ENCODE assay signal across 15 cellular contexts in genomic region chr6:30443657-30444450, GRCh38. TPM values are rescaled to one million over a fixed set of nuclear protein-coding genes. Genes with fewer than 3 reads are reported as not detected.
DNase-seq lines count a peak whose midpoint lies in the region; ATAC-seq and TF ChIP-seq lines count a peak whose summit lies in the region.
"Had no signal": no experiment of that assay in that cellular context is flagged by ENCODE, and none has a peak within 500 bp of the region (broad histone marks: within the 10 kb centered on the region; RNA-seq: fewer than 3 reads in every experiment).

No MANE protein-coding gene starts in this region.

- no peaks in the 10 kb centered on the region for H3K9me2 ChIP-seq in HCT116 (ENCODE audit: insufficient read depth)

- H3K9me3 Mint-ChIP-seq in type B pancreatic cell: no peaks in the 10 kb centered on the region
- H3K9me3 Mint-ChIP-seq: activated T-helper 17 cell treated with anti-CD3 and anti-CD28 coated beads, Interleukin-2, amount 50 U/mL, for 72 hours; IgD-negative memory B cell had no signal

- H3K4me1 ChIP-seq in HCT116 (ENCODE audit: control insufficient read depth in 1 of 2, insufficient read depth in 2 of 2, low read length in 2 of 2): peaks cover 0 to 6% of the 10 kb centered on the region in 2 experiments; a peak in 1 of 4 replicates
- H3K4me1 ChIP-seq in adipocyte (ENCODE audit: control insufficient read depth, insufficient read depth, low read length): peaks cover 5% of the 10 kb centered on the region
- H3K4me1 ChIP-seq in iPS-20b (ENCODE audit: insufficient read depth, low read length): no peaks in the 10 kb centered on the region; the same call in 1 of the 2 replicates

- H3K27me3 ChIP-seq in HCT116 (ENCODE audit: insufficient read depth, low read length) (peaks cover 60% of the 10 kb centered on the region; the same call in 1 of the 2 replicates), adipocyte (replicated peaks; ENCODE audit: control insufficient read depth, insufficient read depth, low read length) (peaks cover 83% of the 10 kb centered on the region), iPS-20b (ENCODE audit: insufficient read depth, low read length) (peaks cover 84% of the 10 kb centered on the region)
- H3K27me3 ChIP-seq: ovary had no signal

- H3K27me3 Mint-ChIP-seq in type B pancreatic cell: peaks cover 95% of the 10 kb centered on the region

- TF ChIP-seq POLR2A in HCT116 (IDR thresholded peaks at IDR 0.05; ENCODE audit: borderline replicate concordance, extremely low read depth, insufficient read depth, insufficient read length): no peak

- DNase-seq in AG20443 (ENCODE audit: low spot score): peak; percentile 64
- no peak for DNase-seq in HCT116 (ENCODE audit: low read depth, low spot score)
- DNase-seq in adipocyte (ENCODE audit: low read depth): peak; percentile 65
- no peak for DNase-seq in stimulated activated CD4-positive, alpha-beta T cell treated with anti-CD3 and anti-CD28 coated beads, Interleukin-4, amount 100 ng/mL, for 24 hours
- no peak for DNase-seq in type B pancreatic cell (ENCODE audit: extremely low spot score, unreplicated experiment)
- DNase-seq in HUDEP-2 (lab: John Stamatoyannopoulos, UW; ENCODE audit: unreplicated experiment in 76 of 76): no peak
- DNase-seq: CD4-positive, CD25-positive, alpha-beta regulatory T cell; esophagus squamous epithelium; NCI-H2171 treated with DMSO at 0.1 percent for 48 hours; ovary had no signal

- no peaks in the 10 kb centered on the region for H4K20me1 ChIP-seq in HCT116 (ENCODE audit: insufficient read depth)

- peak overlapping the region in 1 of 2 experiments; percentile 23; a peak in 1 of 4 replicates for H3K4me3 ChIP-seq in HCT116 (replicated peaks in 1 of 2; ENCODE audit: low read depth in 1 of 2, low read length in 2 of 2)
- no peak overlapping the region for H3K4me3 ChIP-seq in adipocyte (ENCODE audit: low read length)
- H3K4me3 ChIP-seq in iPS-20b (ENCODE audit: low read length): peak overlapping the region; percentile 47; the same call in 1 of the 2 replicates
- H3K4me3 ChIP-seq: esophagus squamous epithelium, ovary had no signal

- no peaks in the 10 kb centered on the region for H3K79me2 ChIP-seq in HCT116 (ENCODE audit: insufficient read depth, low read length)

- no peak overlapping the region for H3K4me3 Mint-ChIP-seq in type B pancreatic cell
- H3K4me3 Mint-ChIP-seq: activated T-helper 17 cell treated with anti-CD3 and anti-CD28 coated beads, Interleukin-2, amount 50 U/mL, for 72 hours; CD4-positive, CD25-positive, alpha-beta regulatory T cell; IgD-negative memory B cell had no signal

- no peak overlapping the region for H3K27ac Mint-ChIP-seq in type B pancreatic cell
- H3K27ac Mint-ChIP-seq: activated T-helper 17 cell treated with anti-CD3 and anti-CD28 coated beads, Interleukin-2, amount 50 U/mL, for 72 hours; CD4-positive, CD25-positive, alpha-beta regulatory T cell had no signal

- H3K36me3 Mint-ChIP-seq in type B pancreatic cell: no peaks in the 10 kb centered on the region
- H3K36me3 Mint-ChIP-seq: CD4-positive, CD25-positive, alpha-beta regulatory T cell; IgD-negative memory B cell had no signal

- TF ChIP-seq CTCF in HCT116 (IDR thresholded peaks at IDR 0.05 in 2 of 3, conservative IDR thresholded peaks at IDR 0.05 in 1 of 3; ENCODE audit: borderline replicate concordance in 1 of 3, insufficient read depth in 1 of 3, low read depth in 2 of 3, low read length in 2 of 3): no peak
- TF ChIP-seq CTCF in type B pancreatic cell (conservative IDR thresholded peaks at IDR 0.05): no peak

- BruUV-seq in HCT116 (replicated peaks; lab: Mats Ljungman, UMichigan): no TSS peak

- RAD21 ChIA-PET in HCT116 (lab: Charles Lee; ENCODE audit: low non-redundant PET in 1 of 2, low total read pairs in 2 of 2, uncharacterized antibody in 2 of 2, unreplicated experiment in 2 of 2): no interaction called here

- no peaks in the 10 kb centered on the region for H3K36me3 ChIP-seq in HCT116 (ENCODE audit: control insufficient read depth in 1 of 2, insufficient read depth in 2 of 2, low read length in 2 of 2)
- no peaks in the 10 kb centered on the region for H3K36me3 ChIP-seq in adipocyte (ENCODE audit: control insufficient read depth, insufficient read depth, low read length, severe bottlenecking)
- no peaks in the 10 kb centered on the region for H3K36me3 ChIP-seq in iPS-20b (ENCODE audit: insufficient read depth, low read depth, low read length)
- H3K36me3 ChIP-seq: esophagus squamous epithelium, ovary had no signal

- H2AFZ ChIP-seq in HCT116 (ENCODE audit: low read depth, low read length, poor library complexity, severe bottlenecking): no peak overlapping the region

- POLR2A ChIA-PET in HCT116 (lab: Charles Lee): no interaction called here

- H3K27ac ChIP-seq in HCT116 (ENCODE audit: low read depth, low read length) (no peak overlapping the region), iPS-20b (ENCODE audit: low read length) (no peak overlapping the region)
- H3K27ac ChIP-seq: esophagus squamous epithelium, ovary, VCaP had no signal

- no peaks in the 10 kb centered on the region for H3K4me1 Mint-ChIP-seq in type B pancreatic cell (ENCODE audit: unreplicated experiment)
- H3K4me1 Mint-ChIP-seq: IgD-negative memory B cell had no signal

- no peak for TF ChIP-seq RAD21 in HCT116 (IDR thresholded peaks at IDR 0.05; ENCODE audit: low read depth)

- H3K9me3 ChIP-seq in HCT116 (ENCODE audit: control insufficient read depth in 1 of 2, insufficient read depth in 1 of 2, low read depth in 1 of 2, low read length in 2 of 2): no peaks in the 10 kb centered on the region
- no peaks in the 10 kb centered on the region for H3K9me3 ChIP-seq in adipocyte (ENCODE audit: control insufficient read depth, low read length)
- no peaks in the 10 kb centered on the region for H3K9me3 ChIP-seq in iPS-20b (ENCODE audit: insufficient read depth, low read depth, low read length)
- H3K9me3 ChIP-seq: esophagus squamous epithelium, ovary had no signal

- H3K9ac ChIP-seq in HCT116 (ENCODE audit: low read length): no peak overlapping the region
- H3K9ac ChIP-seq in adipocyte (ENCODE audit: low read length): no peak overlapping the region
- no peak overlapping the region for H3K9ac ChIP-seq in iPS-20b (ENCODE audit: low read depth, low read length)

- ATAC-seq in HCT116: peak; percentile 61; the same call in 1 of the 2 replicates
- no peak for ATAC-seq in GM21717 (IDR thresholded peaks at IDR 0.05; ENCODE audit: unreplicated experiment)
- ATAC-seq: activated T-helper 17 cell treated with anti-CD3 and anti-CD28 coated beads, Interleukin-2, amount 50 U/mL, for 72 hours had no signal

- intact Hi-C loops in HCT116 (cut with micrococcal nuclease): no loop called here

- CTCF ChIA-PET in HCT116 (lab: Charles Lee): no interaction called here

- H3K4me2 ChIP-seq in HCT116 (ENCODE audit: low read length): peak overlapping the region; percentile 43

TF ChIP-seq in HCT116, 20 proteins besides CTCF, POLR2A, EP300 and RAD21:
- TF ChIP-seq FOSL1 (IDR thresholded peaks at IDR 0.05; ENCODE audit: low read depth) (no peak), ZNF274 (IDR thresholded peaks at IDR 0.05; ENCODE audit: low read depth, low read length) (no peak), EGR1 (IDR thresholded peaks at IDR 0.05; ENCODE audit: low read depth) (no peak), JUND (IDR thresholded peaks at IDR 0.05) (no peak), SIN3A (IDR thresholded peaks at IDR 0.05; ENCODE audit: low read depth) (no peak), CBX3 (IDR thresholded peaks at IDR 0.05; ENCODE audit: low read depth) (no peak), CEBPB (IDR thresholded peaks at IDR 0.05; ENCODE audit: low read depth) (no peak), ZBTB33 (IDR thresholded peaks at IDR 0.05; ENCODE audit: extremely low read depth, insufficient replicate concordance, low read length) (no peak), POLR2AphosphoS5 (IDR thresholded peaks at IDR 0.05; ENCODE audit: low read depth, low read length) (no peak)

RNA-seq across cellular contexts. Expression of gene HLA-E, which starts 45.5 kb away (rescaled TPM):
- 108 TPM for total RNA-seq in HCT116 (2021; ENCODE audit: unreplicated experiment)
- polyA plus RNA-seq in HCT116 (2012): 130 and 147 TPM in 2 replicates
- total RNA-seq in type B pancreatic cell (ENCODE audit: low replicate concordance): 50.8 and 109 TPM in 2 replicates

Comparison
In these comparisons a context has a peak if more than half of its experiments do, and no peak if none do; other contexts are left out.
1. DNase-seq: peak in AG20443 (single experiment) and adipocyte (single experiment); none in HCT116 (single experiment), stimulated activated CD4-positive, alpha-beta T cell treated with anti-CD3 and anti-CD28 coated beads, Interleukin-4, amount 100 ng/mL, for 24 hours (single experiment), type B pancreatic cell (single experiment) and HUDEP-2 (0 of 76).